ENCODE assay signal across 23 cellular contexts in the genomic region with DNA sequence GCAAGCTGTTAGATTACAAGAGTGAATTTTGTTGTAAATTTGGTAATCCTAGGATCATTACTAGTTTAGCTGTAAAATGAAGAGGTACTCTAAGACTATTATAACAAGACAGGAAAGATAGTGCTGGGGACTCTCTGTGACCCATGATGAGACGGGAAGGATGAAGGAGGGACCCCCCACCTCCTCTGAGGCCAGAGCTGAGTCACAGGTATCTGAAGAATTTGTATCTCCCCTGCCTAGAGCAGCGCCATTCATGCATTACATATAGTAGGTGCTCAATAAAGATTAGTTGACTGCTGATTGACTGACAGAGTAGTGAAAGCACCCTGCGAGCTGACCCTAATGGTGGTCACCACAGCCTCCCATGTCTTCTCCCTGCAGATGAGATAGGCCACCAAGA.
DNase-seq lines count a peak whose midpoint lies in the region; TF ChIP-seq lines count a peak whose summit lies in the region.
"Had no signal": no experiment of that assay in that cellular context is flagged by ENCODE, and none has a peak within 500 bp of the region (broad histone marks: within the 10 kb centered on the region; RNA-seq: fewer than 3 reads in every experiment).

No MANE protein-coding gene starts in this region.

- H3K27ac ChIP-seq in OCI-LY3 (ENCODE audit: low read length) (peak overlapping the region; percentile 42; the same call in 1 of the 2 replicates), skeletal muscle tissue (ENCODE audit: low read depth, low read length) (peak overlapping the region; percentile 33)
- H3K27ac ChIP-seq: KMS-11, psoas muscle had no signal

- H3K4me3 ChIP-seq in OCI-LY3 (ENCODE audit: low read length): no peak overlapping the region
- no peak overlapping the region for H3K4me3 ChIP-seq in choroid plexus epithelial cell (ENCODE audit: low read depth, low read length)
- no peak overlapping the region for H3K4me3 ChIP-seq in skeletal muscle tissue (ENCODE audit: low read length in 3 of 3)
- H3K4me3 ChIP-seq: psoas muscle, skin epidermis, upper lobe of left lung had no signal

- H3K4me2 ChIP-seq in OCI-LY3 (ENCODE audit: low read length): peak overlapping the region; percentile 75; the same call in 1 of the 2 replicates
- H3K4me2 ChIP-seq: KMS-11 had no signal

- H2AFZ ChIP-seq in OCI-LY3 (ENCODE audit: low read depth, low read length): no peak overlapping the region

- no peak for DNase-seq in activated CD4-positive, alpha-beta T cell treated with anti-CD3 and anti-CD28 coated beads, Interleukin-2, amount 10 ng/mL, durations not matched to agents 24 days and 14 days
- DNase-seq in activated CD4-positive, alpha-beta T cell treated with anti-CD3 and anti-CD28 coated beads for 1 hour: no peak
- DNase-seq in choroid plexus epithelial cell (ENCODE audit: low read depth) (peak; percentile 57), SK-N-DZ (ENCODE audit: low spot score) (no peak)
- no peak for DNase-seq in effector CD8-positive, alpha-beta T cell (lab: John Stamatoyannopoulos, UW)
- DNase-seq in T-helper 2 cell treated with Interferon-gamma antibody and Interleukin-4, amounts not matched to agents 5 μg/mL and 100 μg/mL, for 36 hours (ENCODE audit: low spot score): no peak
- DNase-seq: activated effector memory CD4-positive, alpha-beta T cell treated with anti-CD3 and anti-CD28 coated beads, Interleukin-2, amount 50 U/mL, for 16 hours; COR-L47; erythroblast; foreskin melanocyte; kidney glomerular epithelial cell; NCI-H187; NCI-H345; NCI-H82; psoas muscle; stimulated activated CD4-positive, alpha-beta T cell treated with anti-CD3 and anti-CD28 coated beads, Interleukin-2, amount 100 ng/mL, for 24 hours; stimulated activated naive CD8-positive, alpha-beta T cell treated with anti-CD3 and anti-CD28 coated beads, Interleukin-15, amount 100 ng/mL, for 72 hours; T1000; upper lobe of left lung had no signal

- H3K27me3 Mint-ChIP-seq in activated CD4-positive, alpha-beta T cell treated with anti-CD3 and anti-CD28 coated beads, Interleukin-2, amount 10 ng/mL, durations not matched to agents 24 days and 14 days: peaks cover 4% of the 10 kb centered on the region
- peaks cover 2% of the 10 kb centered on the region for H3K27me3 Mint-ChIP-seq in T-helper 2 cell treated with Interferon-gamma antibody and Interleukin-4, amounts not matched to agents 5 μg/mL and 100 μg/mL, for 36 hours (ENCODE audit: low read depth)
- H3K27me3 Mint-ChIP-seq: stimulated activated naive CD8-positive, alpha-beta T cell treated with anti-CD3 and anti-CD28 coated beads, Interleukin-15, amount 100 ng/mL, for 72 hours had no signal

- H4K20me1 ChIP-seq in OCI-LY3 (ENCODE audit: insufficient read depth, low read length): no peaks in the 10 kb centered on the region

- H3K27me3 ChIP-seq in OCI-LY3 (ENCODE audit: low read depth, low read length) (no peaks in the 10 kb centered on the region), skeletal muscle tissue (ENCODE audit: control insufficient read depth in 3 of 3, insufficient read depth in 3 of 3, low read length in 3 of 3) (no peaks in the 10 kb centered on the region)
- H3K27me3 ChIP-seq: upper lobe of left lung had no signal

- peak overlapping the region; percentile 54 for H3K27ac Mint-ChIP-seq in activated CD4-positive, alpha-beta T cell treated with anti-CD3 and anti-CD28 coated beads, Interleukin-2, amount 10 ng/mL, durations not matched to agents 24 days and 14 days
- no peak overlapping the region for H3K27ac Mint-ChIP-seq in T-helper 2 cell treated with Interferon-gamma antibody and Interleukin-4, amounts not matched to agents 5 μg/mL and 100 μg/mL, for 36 hours
- H3K27ac Mint-ChIP-seq: stimulated activated naive CD8-positive, alpha-beta T cell treated with anti-CD3 and anti-CD28 coated beads, Interleukin-15, amount 100 ng/mL, for 72 hours had no signal

- no peak for TF ChIP-seq CTCF in OCI-LY3 (IDR thresholded peaks at IDR 0.05; ENCODE audit: low read depth, low read length)
- TF ChIP-seq CTCF in choroid plexus epithelial cell (conservative IDR thresholded peaks at IDR 0.05; ENCODE audit: low read depth, low read length): no peak

- H3K4me1 Mint-ChIP-seq in activated CD4-positive, alpha-beta T cell treated with anti-CD3 and anti-CD28 coated beads, Interleukin-2, amount 10 ng/mL, durations not matched to agents 24 days and 14 days: peaks cover 25% of the 10 kb centered on the region
- peaks cover 29% of the 10 kb centered on the region for H3K4me1 Mint-ChIP-seq in T-helper 2 cell treated with Interferon-gamma antibody and Interleukin-4, amounts not matched to agents 5 μg/mL and 100 μg/mL, for 36 hours (ENCODE audit: low read depth)

- H3K79me2 ChIP-seq in OCI-LY3 (ENCODE audit: low read length): no peaks in the 10 kb centered on the region

- intact Hi-C loops in activated CD4-positive, alpha-beta T cell treated with anti-CD3 and anti-CD28 coated beads, Interleukin-2, amount 10 ng/mL, durations not matched to agents 24 days and 14 days (cut with micrococcal nuclease): no loop called here

- peaks cover 13% of the 10 kb centered on the region for H3K9me3 Mint-ChIP-seq in activated CD4-positive, alpha-beta T cell treated with anti-CD3 and anti-CD28 coated beads, Interleukin-2, amount 10 ng/mL, durations not matched to agents 24 days and 14 days
- H3K9me3 Mint-ChIP-seq in T-helper 2 cell treated with Interferon-gamma antibody and Interleukin-4, amounts not matched to agents 5 μg/mL and 100 μg/mL, for 36 hours: peaks cover 21% of the 10 kb centered on the region

- peaks cover 3% of the 10 kb centered on the region for H3K36me3 ChIP-seq in OCI-LY3 (replicated peaks; ENCODE audit: low read depth, low read length)
- no peaks in the 10 kb centered on the region for H3K36me3 ChIP-seq in skeletal muscle tissue (ENCODE audit: control insufficient read depth in 3 of 3, insufficient read depth in 3 of 3, low read length in 3 of 3)
- H3K36me3 ChIP-seq: upper lobe of left lung had no signal

- H3K4me3 Mint-ChIP-seq in activated CD4-positive, alpha-beta T cell treated with anti-CD3 and anti-CD28 coated beads, Interleukin-2, amount 10 ng/mL, durations not matched to agents 24 days and 14 days: no peak overlapping the region
- H3K4me3 Mint-ChIP-seq in T-helper 2 cell treated with Interferon-gamma antibody and Interleukin-4, amounts not matched to agents 5 μg/mL and 100 μg/mL, for 36 hours: no peak overlapping the region
- H3K4me3 Mint-ChIP-seq: stimulated activated naive CD8-positive, alpha-beta T cell treated with anti-CD3 and anti-CD28 coated beads, Interleukin-15, amount 100 ng/mL, for 72 hours had no signal

- H3K9me3 ChIP-seq in OCI-LY3 (ENCODE audit: insufficient read depth, low read length) (no peaks in the 10 kb centered on the region), skeletal muscle tissue (ENCODE audit: control insufficient read depth in 3 of 3, low read length in 3 of 3) (no peaks in the 10 kb centered on the region)
- H3K9me3 ChIP-seq: psoas muscle, upper lobe of left lung had no signal

- H3K36me3 Mint-ChIP-seq in activated CD4-positive, alpha-beta T cell treated with anti-CD3 and anti-CD28 coated beads, Interleukin-2, amount 10 ng/mL, durations not matched to agents 24 days and 14 days (ENCODE audit: low read depth): peaks cover 6% of the 10 kb centered on the region
- H3K36me3 Mint-ChIP-seq in T-helper 2 cell treated with Interferon-gamma antibody and Interleukin-4, amounts not matched to agents 5 μg/mL and 100 μg/mL, for 36 hours (ENCODE audit: low read depth): peaks cover 8% of the 10 kb centered on the region

- H3K4me1 ChIP-seq in OCI-LY3 (ENCODE audit: low read length) (peaks cover 39% of the 10 kb centered on the region), skeletal muscle tissue (ENCODE audit: control insufficient read depth in 3 of 3, insufficient read depth in 3 of 3, low read length in 3 of 3) (peaks cover 0 to 16% (median 7%) of the 10 kb centered on the region in 3 donors)
- H3K4me1 ChIP-seq: psoas muscle had no signal

- H3K9ac ChIP-seq in OCI-LY3 (ENCODE audit: low read length) (peak overlapping the region; percentile 64; the same call in 1 of the 2 replicates), skeletal muscle tissue (ENCODE audit: low read depth in 1 of 3, low read length in 3 of 3) (no peak overlapping the region)
- H3K9ac ChIP-seq: KMS-11 had no signal
